Comparison of ENCODE assay signal across 8 cellular contexts in the genomic region with DNA sequence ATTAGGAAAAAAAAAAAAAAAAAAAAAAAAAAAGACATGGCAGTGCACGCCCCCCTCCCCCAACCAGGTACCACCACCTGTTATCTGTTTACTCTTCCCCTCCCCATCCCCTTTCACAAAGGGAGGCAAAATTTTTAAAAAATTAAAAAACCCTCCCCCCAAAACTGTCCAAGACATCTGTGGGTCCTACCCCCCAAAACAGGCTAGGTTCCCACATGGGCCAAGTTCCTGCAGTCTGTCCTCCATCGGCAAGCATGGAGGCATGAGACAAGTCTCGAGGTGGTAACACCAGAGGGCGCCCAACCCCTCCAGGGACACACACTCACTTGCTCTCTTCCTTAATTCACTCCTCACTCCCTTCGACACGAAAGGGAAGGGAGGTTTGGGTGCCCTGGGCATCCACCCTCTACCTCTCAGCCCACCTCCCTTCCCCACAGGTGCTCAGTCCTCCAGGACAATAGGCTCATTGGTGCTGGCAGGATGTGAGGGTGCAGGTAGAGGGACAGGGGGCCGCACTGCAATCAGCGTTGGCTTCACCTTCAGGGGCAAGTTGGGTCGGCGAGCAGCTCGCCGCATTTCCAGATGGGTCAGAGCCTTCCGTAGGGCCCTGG. TPM values are rescaled to one million over a fixed set of nuclear protein-coding genes. Genes with fewer than 3 reads are reported as not detected.
DNase-seq lines count a peak whose midpoint lies in the region; ATAC-seq and TF ChIP-seq lines count a peak whose summit lies in the region.

No MANE protein-coding gene starts in this region.

- TF ChIP-seq CTCF in BE2C (IDR thresholded peaks at IDR 0.05; ENCODE audit: low read depth, low read length): peak; percentile 69
- peak; percentile 83 for TF ChIP-seq CTCF in OCI-LY7 (conservative IDR thresholded peaks at IDR 0.05; ENCODE audit: low read length)
- peak; percentile 71 for TF ChIP-seq CTCF in neural progenitor cell (IDR thresholded peaks at IDR 0.05)

- no peaks in the 10 kb centered on the region for H3K9me2 ChIP-seq in OCI-LY7 (ENCODE audit: insufficient read depth, low read length)

- H3K27ac ChIP-seq in OCI-LY7 (ENCODE audit: low read depth, low read length, poor library complexity, severe bottlenecking): no peak overlapping the region
- no peak overlapping the region for H3K27ac ChIP-seq in neural progenitor cell
- peak overlapping the region; percentile 83 for H3K27ac ChIP-seq in temporal lobe (ENCODE audit: low read depth, low read length)

- H3K9me3 Mint-ChIP-seq in neural progenitor cell: no peaks in the 10 kb centered on the region

- H3K4me2 ChIP-seq in OCI-LY7 (ENCODE audit: low read length) (no peak overlapping the region; the same call in 1 of the 2 replicates), neural progenitor cell (no peak overlapping the region)

- H3K4me1 ChIP-seq in BE2C (peaks cover 6% of the 10 kb centered on the region; the same call in 1 of the 2 replicates), OCI-LY7 (ENCODE audit: insufficient read depth, low read length, poor library complexity, severe bottlenecking) (peaks cover 36% of the 10 kb centered on the region), neural progenitor cell (peaks cover 6% of the 10 kb centered on the region)

- H3K27ac Mint-ChIP-seq in neural progenitor cell: no peak overlapping the region

- CTCF ChIA-PET in OCI-LY7 (lab: Charles Lee; ENCODE audit: unreplicated experiment): no interaction called here

- peaks cover 67% of the 10 kb centered on the region for H3F3A ChIP-seq in neural progenitor cell (ENCODE audit: low read depth)

- peaks cover 2% of the 10 kb centered on the region for H3K27me3 Mint-ChIP-seq in neural progenitor cell (ENCODE audit: insufficient read depth, low read depth)

- peaks cover 27% of the 10 kb centered on the region for H3K36me3 Mint-ChIP-seq in neural progenitor cell

- intact Hi-C loops in OCI-LY7 (cut with micrococcal nuclease; ENCODE audit: unreplicated experiment): loop anchor here (5.0 to 10.0 kb wide), 3 partner anchors 74 to 241 kb away; partner anchors contain the start of genes C11orf98, CSKMT, HNRNPUL2 and STX5

- no peak overlapping the region for H3K9ac ChIP-seq in neural progenitor cell

- H3K9me3 ChIP-seq in BE2C (no peaks in the 10 kb centered on the region), OCI-LY7 (ENCODE audit: low read length) (no peaks in the 10 kb centered on the region), neural progenitor cell (ENCODE audit: low read depth) (no peaks in the 10 kb centered on the region)

- DNase-seq in BE2C: peak; percentile 77
- DNase-seq in HCEC 1CT: peak; percentile 69
- DNase-seq in OCI-LY7 (ENCODE audit: low spot score): peak; percentile 73
- peak; percentile 76 for DNase-seq in activated T-cell treated with anti-CD3 and anti-CD28 coated beads, Interleukin-2, amount 50 U/mL, for 1 hour
- DNase-seq in fibroblast of gingiva (ENCODE audit: low read depth): peak; percentile 74
- peak; percentile 88 for DNase-seq in neural progenitor cell (ENCODE audit: low spot score)

- peaks cover 4% of the 10 kb centered on the region; the same call in 1 of the 2 replicates for H4K20me1 ChIP-seq in OCI-LY7 (ENCODE audit: insufficient read depth, low read length)
- H4K20me1 ChIP-seq in neural progenitor cell (ENCODE audit: low read depth): peaks cover 13% of the 10 kb centered on the region

- peaks cover 38% of the 10 kb centered on the region for H3K36me3 ChIP-seq in BE2C
- H3K36me3 ChIP-seq in OCI-LY7 (ENCODE audit: insufficient read depth, low read length): peaks cover 69% of the 10 kb centered on the region
- H3K36me3 ChIP-seq in neural progenitor cell: no peaks in the 10 kb centered on the region

- peaks cover 26% of the 10 kb centered on the region for H3K4me1 Mint-ChIP-seq in neural progenitor cell

- peak overlapping the region; percentile 72 for H3K4me3 Mint-ChIP-seq in neural progenitor cell

- POLR2A ChIA-PET in OCI-LY7 (lab: Charles Lee): interaction anchor here (1.3 to 3.3 kb wide), 5 partner anchors 7 to 71 kb away, joined by 3 to 37 read pairs (median 30); partner anchors contain the start of genes B3GAT3, C11orf98, CSKMT and EEF1G

- H3K79me2 ChIP-seq in OCI-LY7 (ENCODE audit: insufficient read depth, low read depth, low read length): peaks cover 34% of the 10 kb centered on the region
- peaks cover 23% of the 10 kb centered on the region for H3K79me2 ChIP-seq in neural progenitor cell (ENCODE audit: low read depth)

- H3K27me3 ChIP-seq in BE2C: no peaks in the 10 kb centered on the region
- no peaks in the 10 kb centered on the region for H3K27me3 ChIP-seq in neural progenitor cell

- BruUV-seq in OCI-LY7 (replicated peaks; lab: Mats Ljungman, UMichigan): no TSS peak

- ATAC-seq in HG02885 (IDR thresholded peaks at IDR 0.05; ENCODE audit: poor library complexity, unreplicated experiment): no peak

- H2AFZ ChIP-seq in OCI-LY7 (ENCODE audit: low read length) (no peak overlapping the region), neural progenitor cell (replicated peaks) (no peak overlapping the region)

- H3K4me3 ChIP-seq in BE2C (ENCODE audit: low read depth, low read length): no peak overlapping the region
- H3K4me3 ChIP-seq in OCI-LY7 (ENCODE audit: low read depth, low read length, poor library complexity, severe bottlenecking): no peak overlapping the region
- H3K4me3 ChIP-seq in neural progenitor cell: no peak overlapping the region

RNA-seq across cellular contexts. Expression of gene TUT1, which starts 2.2 kb away (rescaled TPM):
- polyA plus RNA-seq in BE2C (2012; ENCODE audit: insufficient read depth, insufficient read length, low read depth): 61.8 TPM
- total RNA-seq in OCI-LY7 (2014; rRNA removed; shearing (Covaris generic)): 15.6 and 22.5 TPM in 2 replicates
- total RNA-seq in OCI-LY7 (2022) (38.2 and 40.4 TPM in 2 replicates), neural progenitor cell (ENCODE audit: low replicate concordance) (4.8 and 23.1 TPM in 2 replicates), temporal lobe (6.1 TPM)

RNA-seq across cellular contexts. Expression of gene MTA2, which starts 8.1 kb away (rescaled TPM):
- 83.3 TPM for polyA plus RNA-seq in BE2C (2012; ENCODE audit: insufficient read depth, insufficient read length, low read depth)
- 130 and 133 TPM in 2 replicates for total RNA-seq in OCI-LY7 (2014; rRNA removed; shearing (Covaris generic))
- total RNA-seq in OCI-LY7 (2022) (162 and 174 TPM in 2 replicates), neural progenitor cell (ENCODE audit: low replicate concordance) (108 and 135 TPM in 2 replicates), temporal lobe (83.6 TPM)

RNA-seq across cellular contexts. Expression of gene EML3, which starts 19.0 kb away (rescaled TPM):
- 33.4 TPM for polyA plus RNA-seq in BE2C (2012; ENCODE audit: insufficient read depth, insufficient read length, low read depth)
- 41.2 and 52.8 TPM in 2 replicates for total RNA-seq in OCI-LY7 (2014; rRNA removed; shearing (Covaris generic))
- total RNA-seq in OCI-LY7 (2022) (81.6 and 92.6 TPM in 2 replicates), neural progenitor cell (ENCODE audit: low replicate concordance) (4.0 and 26.6 TPM in 2 replicates), temporal lobe (4.2 TPM)

RNA-seq across cellular contexts. Expression of gene ROM1, which starts 19.5 kb away (rescaled TPM):
- 3.5 TPM for polyA plus RNA-seq in BE2C (2012; ENCODE audit: insufficient read depth, insufficient read length, low read depth)
- total RNA-seq in OCI-LY7 (2014; rRNA removed; shearing (Covaris generic)): 0.69 and 1.1 TPM in 2 replicates
- 1.2 and 2.5 TPM in 2 replicates for total RNA-seq in OCI-LY7 (2022)
- 2.2 TPM in 1 of 2 replicates, not detected in the other for total RNA-seq in neural progenitor cell (ENCODE audit: low replicate concordance)
- 1.7 TPM for total RNA-seq in temporal lobe

RNA-seq across cellular contexts. Expression of gene EEF1G, which starts 19.8 kb away (rescaled TPM):
- 578 TPM for polyA plus RNA-seq in BE2C (2012; ENCODE audit: insufficient read depth, insufficient read length, low read depth)
- total RNA-seq in OCI-LY7 (2014; rRNA removed; shearing (Covaris generic)): 2,328 and 2,651 TPM in 2 replicates
- total RNA-seq in OCI-LY7 (2022) (1,778 and 1,903 TPM in 2 replicates), neural progenitor cell (ENCODE audit: low replicate concordance) (2,358 and 3,183 TPM in 2 replicates), temporal lobe (1,313 TPM)
